In the genomic region with DNA sequence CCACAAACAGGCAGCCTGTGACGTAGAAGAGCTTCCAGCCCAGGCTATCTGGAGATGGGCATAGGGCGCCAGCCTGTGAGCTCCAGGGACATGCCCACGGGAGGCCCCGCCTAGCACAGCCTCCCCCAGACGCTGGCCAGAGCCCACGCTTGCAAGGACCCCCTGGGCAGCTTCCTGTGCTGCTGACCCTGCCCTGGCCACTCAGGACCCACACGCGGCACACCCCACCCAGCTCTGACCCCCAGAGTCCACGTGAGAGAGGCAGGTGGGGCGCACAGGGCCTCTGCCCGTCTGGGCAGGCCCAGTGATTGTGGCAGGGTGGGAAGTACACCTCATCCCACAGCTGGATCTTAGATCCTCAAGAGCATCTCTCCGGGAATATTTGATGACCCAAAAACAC, we compare ENCODE assay signal across 18 cellular contexts.
DNase-seq lines count a peak whose midpoint lies in the region; ATAC-seq and TF ChIP-seq lines count a peak whose summit lies in the region.
"Had no signal": no experiment of that assay in that cellular context is flagged by ENCODE, and none has a peak within 500 bp of the region (broad histone marks: within the 10 kb centered on the region; RNA-seq: fewer than 3 reads in every experiment).

No MANE protein-coding gene starts in this region.

- intact Hi-C loops in dendritic cell treated with granulocyte-macrophage colony-stimulating factor and Interleukin-4, amounts not matched to agents 40 ng/mL and 50 ng/mL, for 4 days (cut with micrococcal nuclease), result no loop called here

- peaks cover 35% of the 10 kb centered on the region for H3K4me1 Mint-ChIP-seq in activated T-cell treated with anti-CD3 and anti-CD28 coated beads, Interleukin-2, amount 50 U/mL, for 24 hours (ENCODE audit: low read depth)
- peaks cover 67% of the 10 kb centered on the region for H3K4me1 Mint-ChIP-seq in dendritic cell treated with granulocyte-macrophage colony-stimulating factor and Interleukin-4, amounts not matched to agents 40 ng/mL and 50 ng/mL, for 4 days (ENCODE audit: low read depth)
- H3K4me1 Mint-ChIP-seq in stimulated activated memory B cell treated with anti-CD40 and anti-IgM and Interleukin-4, amounts not matched to agents 10 μg/mL and 1 μg/mL and 100 μg/mL, for 72 hours, result peaks cover 59% of the 10 kb centered on the region

- no peaks in the 10 kb centered on the region for H3K9me3 ChIP-seq in effector memory CD4-positive, alpha-beta T cell (ENCODE audit: control insufficient read depth, low read length)
- H3K9me3 ChIP-seq: breast epithelium had no signal

- H3K27me3 Mint-ChIP-seq in activated T-cell treated with anti-CD3 and anti-CD28 coated beads, Interleukin-2, amount 50 U/mL, for 24 hours, result no peaks in the 10 kb centered on the region
- no peaks in the 10 kb centered on the region for H3K27me3 Mint-ChIP-seq in dendritic cell treated with granulocyte-macrophage colony-stimulating factor and Interleukin-4, amounts not matched to agents 40 ng/mL and 50 ng/mL, for 4 days
- no peaks in the 10 kb centered on the region for H3K27me3 Mint-ChIP-seq in stimulated activated memory B cell treated with anti-CD40 and anti-IgM and Interleukin-4, amounts not matched to agents 10 μg/mL and 1 μg/mL and 100 μg/mL, for 72 hours
- H3K27me3 Mint-ChIP-seq: activated CD4-positive, alpha-beta T cell treated with anti-CD3 and anti-CD28 coated beads, Interleukin-2, amount 10 ng/mL, durations not matched to agents 7 days and 5 days had no signal

- H3K4me1 ChIP-seq in effector memory CD4-positive, alpha-beta T cell (ENCODE audit: control insufficient read depth, insufficient read depth, low read length, poor library complexity, severe bottlenecking), result peaks cover 14% of the 10 kb centered on the region

- H3K4me3 ChIP-seq in effector memory CD4-positive, alpha-beta T cell (ENCODE audit: insufficient read depth, low read depth, low read length, poor library complexity, severe bottlenecking), result no peak overlapping the region

- no peaks in the 10 kb centered on the region for H3K9me3 Mint-ChIP-seq in activated T-cell treated with anti-CD3 and anti-CD28 coated beads, Interleukin-2, amount 50 U/mL, for 24 hours
- H3K9me3 Mint-ChIP-seq in dendritic cell treated with granulocyte-macrophage colony-stimulating factor and Interleukin-4, amounts not matched to agents 40 ng/mL and 50 ng/mL, for 4 days, result no peaks in the 10 kb centered on the region
- no peaks in the 10 kb centered on the region for H3K9me3 Mint-ChIP-seq in stimulated activated memory B cell treated with anti-CD40 and anti-IgM and Interleukin-4, amounts not matched to agents 10 μg/mL and 1 μg/mL and 100 μg/mL, for 72 hours
- H3K9me3 Mint-ChIP-seq: activated CD4-positive, alpha-beta T cell treated with anti-CD3 and anti-CD28 coated beads, Interleukin-2, amount 10 ng/mL, durations not matched to agents 7 days and 5 days; CD14-positive monocyte had no signal

- TF ChIP-seq POLR2A in Raji (IDR thresholded peaks at IDR 0.05; ENCODE audit: insufficient read depth, low read depth, low read length), result 0 out of 2 replicates have a peak, but pooled peaks have one; percentile 9

- no peak for DNase-seq in activated T-cell treated with anti-CD3 and anti-CD28 coated beads, Interleukin-2, amount 50 U/mL, for 24 hours
- no peak for DNase-seq in activated T-cell treated with anti-CD3 and anti-CD28 coated beads for 4 hours
- DNase-seq in NCI-H2107 treated with DMSO at 0.1 percent for 48 hours (lab: John Stamatoyannopoulos, UW; ENCODE audit: unreplicated experiment), result no peak
- DNase-seq in amygdala (lab: John Stamatoyannopoulos, UW), result no peak
- no peak for DNase-seq in effector memory CD4-positive, alpha-beta T cell
- DNase-seq: activated CD4-positive, alpha-beta T cell treated with anti-CD3 and anti-CD28 coated beads, Interleukin-2, amount 10 ng/mL, durations not matched to agents 7 days and 5 days; head of caudate nucleus; midbrain; MM.1S; NCI-H1436; NCI-H526 treated with DMSO at 0.1 percent for 48 hours; RPMI8226; stimulated activated CD4-positive, alpha-beta T cell treated with anti-CD3 and anti-CD28 coated beads, Interleukin-4, amount 100 ng/mL, for 24 hours had no signal

- H3K36me3 Mint-ChIP-seq in activated T-cell treated with anti-CD3 and anti-CD28 coated beads, Interleukin-2, amount 50 U/mL, for 24 hours (ENCODE audit: low read depth), result peaks cover 79% of the 10 kb centered on the region
- peaks cover 85% of the 10 kb centered on the region for H3K36me3 Mint-ChIP-seq in dendritic cell treated with granulocyte-macrophage colony-stimulating factor and Interleukin-4, amounts not matched to agents 40 ng/mL and 50 ng/mL, for 4 days (ENCODE audit: low read depth)
- H3K36me3 Mint-ChIP-seq in stimulated activated memory B cell treated with anti-CD40 and anti-IgM and Interleukin-4, amounts not matched to agents 10 μg/mL and 1 μg/mL and 100 μg/mL, for 72 hours, result peaks cover 35% of the 10 kb centered on the region

- peak overlapping the region; percentile 31 for H3K4me3 Mint-ChIP-seq in activated T-cell treated with anti-CD3 and anti-CD28 coated beads, Interleukin-2, amount 50 U/mL, for 24 hours
- H3K4me3 Mint-ChIP-seq in dendritic cell treated with granulocyte-macrophage colony-stimulating factor and Interleukin-4, amounts not matched to agents 40 ng/mL and 50 ng/mL, for 4 days, result no peak overlapping the region
- H3K4me3 Mint-ChIP-seq in stimulated activated memory B cell treated with anti-CD40 and anti-IgM and Interleukin-4, amounts not matched to agents 10 μg/mL and 1 μg/mL and 100 μg/mL, for 72 hours, result peak overlapping the region; percentile 12
- H3K4me3 Mint-ChIP-seq: activated CD4-positive, alpha-beta T cell treated with anti-CD3 and anti-CD28 coated beads, Interleukin-2, amount 10 ng/mL, durations not matched to agents 7 days and 5 days; CD14-positive monocyte had no signal

- H3K36me3 ChIP-seq in effector memory CD4-positive, alpha-beta T cell (ENCODE audit: control insufficient read depth, insufficient read depth, low read length), result peaks cover 47% of the 10 kb centered on the region
- H3K36me3 ChIP-seq: breast epithelium had no signal

- H3K27me3 ChIP-seq in effector memory CD4-positive, alpha-beta T cell (replicated peaks; ENCODE audit: control insufficient read depth, insufficient read depth, low read length, poor library complexity, severe bottlenecking), result no peaks in the 10 kb centered on the region
- H3K27me3 ChIP-seq: breast epithelium had no signal

- peak overlapping the region; percentile 87 for H3K27ac Mint-ChIP-seq in activated T-cell treated with anti-CD3 and anti-CD28 coated beads, Interleukin-2, amount 50 U/mL, for 24 hours
- peak overlapping the region; percentile 63 for H3K27ac Mint-ChIP-seq in dendritic cell treated with granulocyte-macrophage colony-stimulating factor and Interleukin-4, amounts not matched to agents 40 ng/mL and 50 ng/mL, for 4 days
- H3K27ac Mint-ChIP-seq in stimulated activated memory B cell treated with anti-CD40 and anti-IgM and Interleukin-4, amounts not matched to agents 10 μg/mL and 1 μg/mL and 100 μg/mL, for 72 hours, result peak overlapping the region; percentile 61
- H3K27ac Mint-ChIP-seq: activated CD4-positive, alpha-beta T cell treated with anti-CD3 and anti-CD28 coated beads, Interleukin-2, amount 10 ng/mL, durations not matched to agents 7 days and 5 days had no signal

- no peak overlapping the region for H3K27ac ChIP-seq in effector memory CD4-positive, alpha-beta T cell (ENCODE audit: insufficient read depth, low read length, poor library complexity, severe bottlenecking)

- no peak for ATAC-seq in stimulated activated memory B cell treated with anti-CD40 and anti-IgM and Interleukin-4, amounts not matched to agents 10 μg/mL and 1 μg/mL and 100 μg/mL, for 72 hours
